8 cellular contexts compared by ENCODE assay signal in genomic region chr16:684067-684794, GRCh38. TPM values are rescaled to one million over a fixed set of nuclear protein-coding genes. Genes with fewer than 3 reads are reported as not detected.
DNase-seq lines count a peak whose midpoint lies in the region; ATAC-seq and TF ChIP-seq lines count a peak whose summit lies in the region.

JMJD8 (minus strand) TSS chr16:684334; CDS start chr16:684319, 15 bp downstream.

- peak; percentile 56 for ATAC-seq in GM19397 (IDR thresholded peaks at IDR 0.05; ENCODE audit: unreplicated experiment)
- ATAC-seq in HG03565 (IDR thresholded peaks at IDR 0.05; ENCODE audit: unreplicated experiment), result peak; percentile 61

- peaks cover 26 to 39% of the 10 kb centered on the region in 2 donors for H3K36me3 Mint-ChIP-seq in CD14-positive monocyte
- H3K36me3 Mint-ChIP-seq in activated CD4-positive, alpha-beta memory T cell treated with anti-CD3 and anti-CD28 coated beads, Interleukin-2, amount 10 ng/mL, durations not matched to agents 7 days and 5 days (ENCODE audit: low read depth), result peaks cover 31% of the 10 kb centered on the region

- peak within 1 kb of the TSS; percentile 10 to 93 (median 70) for H3K4me3 ChIP-seq in dorsolateral prefrontal cortex
- H3K4me3 ChIP-seq in lower leg skin (ENCODE audit: low read depth, poor library complexity, severe bottlenecking), result peak within 1 kb of the TSS; percentile 37

- H3K27ac Mint-ChIP-seq in CD14-positive monocyte, result peak within 1 kb of the TSS; percentile 54 to 90 (median 88)
- peak within 1 kb of the TSS; percentile 64 for H3K27ac Mint-ChIP-seq in activated CD4-positive, alpha-beta memory T cell treated with anti-CD3 and anti-CD28 coated beads, Interleukin-2, amount 10 ng/mL, durations not matched to agents 7 days and 5 days

- 0 to 2% methylated on average over 5 to 33 of the region's 91 CpGs for WGBS in lower leg skin, 2 donors

- H3K27ac ChIP-seq in dorsolateral prefrontal cortex, result peak within 1 kb of the TSS in 53 of 59 donors; percentile 27 to 89 (median 77)

- peak within 1 kb of the TSS; percentile 73 to 79 for H3K4me3 Mint-ChIP-seq in CD14-positive monocyte
- H3K4me3 Mint-ChIP-seq in activated CD4-positive, alpha-beta memory T cell treated with anti-CD3 and anti-CD28 coated beads, Interleukin-2, amount 10 ng/mL, durations not matched to agents 7 days and 5 days, result peak within 1 kb of the TSS; percentile 81

- POLR2A ChIA-PET in activated CD4-positive, alpha-beta memory T cell treated with anti-CD3 and anti-CD28 coated beads, Interleukin-2, amount 10 ng/mL, durations not matched to agents 7 days and 5 days (lab: Charles Lee), result interaction anchor here (0.7 to 1.9 kb wide), 9 partner anchors 9 to 47 kb away, joined by 3 to 16 read pairs (median 4); partner anchors contain the start of genes ANTKMT, METTL26 and RHBDL1

- DNase-seq in CD14-positive monocyte (ENCODE audit: low spot score) (peak; percentile 96), NCI-H82 treated with DMSO at 0.1 percent for 48 hours (lab: John Stamatoyannopoulos, UW; ENCODE audit: unreplicated experiment) (peak; percentile 70), dorsolateral prefrontal cortex (peak; percentile 93 to 99 (median 96)), lower leg skin (ENCODE audit: low spot score in 2 of 2) (peak; percentile 96 to 99)
- DNase-seq in activated CD4-positive, alpha-beta memory T cell treated with anti-CD3 and anti-CD28 coated beads, Interleukin-2, amount 10 ng/mL, durations not matched to agents 7 days and 5 days, result peak; percentile 97
- peak; percentile 98 for DNase-seq in stimulated activated CD4-positive, alpha-beta T cell treated with anti-CD3 and anti-CD28 coated beads, Interleukin-4, amount 100 ng/mL, for 24 hours

- H3K9me3 Mint-ChIP-seq in CD14-positive monocyte, result no peaks in the 10 kb centered on the region
- no peaks in the 10 kb centered on the region for H3K9me3 Mint-ChIP-seq in activated CD4-positive, alpha-beta memory T cell treated with anti-CD3 and anti-CD28 coated beads, Interleukin-2, amount 10 ng/mL, durations not matched to agents 7 days and 5 days

- intact Hi-C loops in CD14-positive monocyte (cut with micrococcal nuclease), result loop anchor here (5.0 kb wide), 2 partner anchors 47 to 97 kb away; partner anchors contain the start of gene METTL26 (in 1 of the 2)
- intact Hi-C loops in dorsolateral prefrontal cortex (cut with DNase I), result loop anchor here (10.0 kb wide), 2 partner anchors 621 to 741 kb away; partner anchors contain the start of genes UBE2I (in 1 of the 2) and UQCC4 (in 1 of the 2)
- intact Hi-C loops in lower leg skin (cut with DNase I; ENCODE audit: low total_unique reads), result no loop called here

- no peaks in the 10 kb centered on the region for H3K27me3 ChIP-seq in dorsolateral prefrontal cortex

- CTCF ChIA-PET in activated CD4-positive, alpha-beta memory T cell treated with anti-CD3 and anti-CD28 coated beads, Interleukin-2, amount 10 ng/mL, durations not matched to agents 7 days and 5 days (lab: Charles Lee), result no interaction called here

- H3K27me3 Mint-ChIP-seq in CD14-positive monocyte (ENCODE audit: low read depth in 3 of 3), result peaks cover 0 to 2% (median 0%) of the 10 kb centered on the region in 3 donors
- H3K27me3 Mint-ChIP-seq in activated CD4-positive, alpha-beta memory T cell treated with anti-CD3 and anti-CD28 coated beads, Interleukin-2, amount 10 ng/mL, durations not matched to agents 7 days and 5 days, result no peaks in the 10 kb centered on the region

- no peak for TF ChIP-seq CTCF in CD14-positive monocyte (IDR thresholded peaks at IDR 0.05)
- TF ChIP-seq CTCF in dorsolateral prefrontal cortex (IDR thresholded peaks at IDR 0.05 in 54 of 56, conservative IDR thresholded peaks at IDR 0.05 in 2 of 56; ENCODE audit: low read depth in 1 of 56, partially characterized antibody in 56 of 56), result peak in 13 of 56 donors; percentile 10 to 43 (median 21)
- TF ChIP-seq CTCF in lower leg skin (IDR thresholded peaks at IDR 0.05), result no peak

- H3K4me1 Mint-ChIP-seq in CD14-positive monocyte, result peaks cover 30% of the 10 kb centered on the region
- peaks cover 49% of the 10 kb centered on the region for H3K4me1 Mint-ChIP-seq in activated CD4-positive, alpha-beta memory T cell treated with anti-CD3 and anti-CD28 coated beads, Interleukin-2, amount 10 ng/mL, durations not matched to agents 7 days and 5 days

- no peak for TF ChIP-seq POLR2A in lower leg skin (IDR thresholded peaks at IDR 0.05)

RNA-seq across cellular contexts. Expression of gene JMJD8, which starts in this region (rescaled TPM):
- 10 to 100 TPM; 28.7 to 33.5 TPM for polyA plus RNA-seq in CD14-positive monocyte
- total RNA-seq in activated CD4-positive, alpha-beta memory T cell treated with anti-CD3 and anti-CD28 coated beads, Interleukin-2, amount 10 ng/mL, durations not matched to agents 7 days and 5 days, result 10 to 100 TPM; 27.1 to 27.2 TPM
- total RNA-seq in dorsolateral prefrontal cortex, result 10 to 100 TPM; 19.0 to 50.5 (median 30.3) TPM
- total RNA-seq in lower leg skin, result 10 to 100 TPM; 41.8 to 90.5 (median 82.3) TPM

Comparison
In these comparisons a context has a peak if more than half of its experiments do, and no peak if none do; other contexts are left out.
1. Peak in every context shown above with its lines: DNase-seq, ATAC-seq, H3K4me3 ChIP-seq and H3K27ac ChIP-seq.